11 cellular contexts compared by ENCODE assay signal in the genomic region with DNA sequence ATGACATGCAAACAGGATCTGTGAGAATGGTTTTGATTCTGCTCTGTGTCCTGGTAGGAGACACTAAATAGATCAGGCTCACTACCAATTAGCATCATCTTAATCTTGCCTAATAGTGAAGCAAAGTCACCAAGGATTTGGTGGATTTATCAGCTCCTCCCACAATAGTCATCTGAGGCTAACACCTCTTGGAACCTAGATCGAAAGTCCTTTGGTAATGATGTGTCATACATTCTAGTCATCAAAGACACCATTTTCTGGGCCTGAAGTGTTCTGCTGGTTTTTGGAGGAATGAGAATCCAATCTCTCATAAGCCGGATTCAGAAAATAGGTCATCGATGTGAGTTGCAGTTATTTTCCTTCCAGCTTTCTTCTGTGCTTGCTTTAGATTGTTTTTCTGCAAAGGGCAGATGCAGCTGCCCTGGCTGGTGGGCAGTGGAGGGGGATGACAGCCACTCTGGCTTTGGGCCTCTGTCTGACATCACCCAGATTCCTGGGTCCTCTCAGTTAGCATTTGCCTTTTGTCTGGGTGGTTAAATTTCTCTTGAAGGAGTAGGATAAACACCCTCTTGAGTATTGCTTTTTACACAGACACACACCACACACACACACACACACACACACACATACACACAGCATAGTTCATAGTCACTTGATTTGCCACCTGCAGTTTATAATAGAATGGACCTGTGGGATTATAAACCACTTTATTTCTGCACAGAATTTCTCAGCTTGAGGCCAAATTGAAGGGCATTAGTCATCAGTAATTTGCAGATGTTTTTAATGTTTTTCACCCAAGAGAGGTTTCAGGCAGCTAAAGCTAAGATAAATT. TPM values are rescaled to one million over a fixed set of nuclear protein-coding genes. Genes with fewer than 3 reads are reported as not detected.
A peak's percentile ranks its signal among the peaks of the same experiment; 100 is the strongest.
DNase-seq lines count a peak whose midpoint lies in the region; ATAC-seq, FAIRE-seq and TF ChIP-seq lines count a peak whose summit lies in the region.
"Had no signal": no experiment of that assay in that cellular context is flagged by ENCODE, and none has a peak within 500 bp of the region (broad histone marks: within the 10 kb centered on the region; RNA-seq: fewer than 3 reads in every experiment).

A gene with protein sequence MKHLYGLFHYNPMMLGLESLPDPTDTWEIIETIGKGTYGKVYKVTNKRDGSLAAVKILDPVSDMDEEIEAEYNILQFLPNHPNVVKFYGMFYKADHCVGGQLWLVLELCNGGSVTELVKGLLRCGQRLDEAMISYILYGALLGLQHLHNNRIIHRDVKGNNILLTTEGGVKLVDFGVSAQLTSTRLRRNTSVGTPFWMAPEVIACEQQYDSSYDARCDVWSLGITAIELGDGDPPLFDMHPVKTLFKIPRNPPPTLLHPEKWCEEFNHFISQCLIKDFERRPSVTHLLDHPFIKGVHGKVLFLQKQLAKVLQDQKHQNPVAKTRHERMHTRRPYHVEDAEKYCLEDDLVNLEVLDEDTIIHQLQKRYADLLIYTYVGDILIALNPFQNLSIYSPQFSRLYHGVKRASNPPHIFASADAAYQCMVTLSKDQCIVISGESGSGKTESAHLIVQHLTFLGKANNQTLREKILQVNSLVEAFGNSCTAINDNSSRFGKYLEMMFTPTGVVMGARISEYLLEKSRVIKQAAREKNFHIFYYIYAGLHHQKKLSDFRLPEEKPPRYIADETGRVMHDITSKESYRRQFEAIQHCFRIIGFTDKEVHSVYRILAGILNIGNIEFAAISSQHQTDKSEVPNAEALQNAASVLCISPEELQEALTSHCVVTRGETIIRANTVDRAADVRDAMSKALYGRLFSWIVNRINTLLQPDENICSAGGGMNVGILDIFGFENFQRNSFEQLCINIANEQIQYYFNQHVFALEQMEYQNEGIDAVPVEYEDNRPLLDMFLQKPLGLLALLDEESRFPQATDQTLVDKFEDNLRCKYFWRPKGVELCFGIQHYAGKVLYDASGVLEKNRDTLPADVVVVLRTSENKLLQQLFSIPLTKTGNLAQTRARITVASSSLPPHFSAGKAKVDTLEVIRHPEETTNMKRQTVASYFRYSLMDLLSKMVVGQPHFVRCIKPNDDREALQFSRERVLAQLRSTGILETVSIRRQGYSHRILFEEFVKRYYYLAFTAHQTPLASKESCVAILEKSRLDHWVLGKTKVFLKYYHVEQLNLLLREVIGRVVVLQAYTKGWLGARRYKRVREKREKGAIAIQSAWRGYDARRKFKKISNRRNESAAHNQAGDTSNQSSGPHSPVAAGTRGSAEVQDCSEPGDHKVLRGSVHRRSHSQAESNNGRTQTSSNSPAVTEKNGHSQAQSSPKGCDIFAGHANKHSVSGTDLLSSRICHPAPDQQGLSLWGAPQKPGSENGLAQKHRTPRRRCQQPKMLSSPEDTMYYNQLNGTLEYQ (N-terminal part only) (plus strand): TSS at position 198 of the 832 bp plus-strand sequence. CDS start 141 bp downstream, at position 339.

- H2AFZ ChIP-seq in PC-9, result no peak within 1 kb of the TSS

- TF ChIP-seq CTCF in mesothelial cell of epicardium (IDR thresholded peaks at IDR 0.05; ENCODE audit: unreplicated experiment), result no peak
- TF ChIP-seq CTCF in PC-9 (conservative IDR thresholded peaks at IDR 0.05), result no peak

- H3K36me3 Mint-ChIP-seq in mesothelial cell of epicardium, result no peaks in the 10 kb centered on the region
- H3K36me3 Mint-ChIP-seq: activated naive CD4-positive, alpha-beta T cell treated with anti-CD3 and anti-CD28 coated beads, Interleukin-2, amount 50 U/mL, for 24 hours had no signal

- peak; percentile 43 for DNase-seq in adipocyte (ENCODE audit: low read depth)
- no peak for DNase-seq in mesothelial cell of epicardium (ENCODE audit: low spot score in 2 of 2, unreplicated experiment in 2 of 2)
- DNase-seq in SK-N-DZ (ENCODE audit: low spot score), result no peak
- DNase-seq in RCC 7860 (ENCODE audit: low spot score), result no peak
- no peak for DNase-seq in PC-9
- DNase-seq: upper lobe of left lung had no signal

- no peak within 1 kb of the TSS for H3K27ac ChIP-seq in PC-9
- H3K27ac ChIP-seq: neutrophil, upper lobe of left lung had no signal

- no peaks in the 10 kb centered on the region for H3K36me3 ChIP-seq in adipocyte (ENCODE audit: control insufficient read depth, insufficient read depth, low read length, severe bottlenecking)
- no peaks in the 10 kb centered on the region for H3K36me3 ChIP-seq in PC-9 (ENCODE audit: low read depth)
- H3K36me3 ChIP-seq: neutrophil, upper lobe of left lung had no signal

- no peaks in the 10 kb centered on the region for H3K9me3 ChIP-seq in adipocyte (ENCODE audit: control insufficient read depth, low read length)
- H3K9me3 ChIP-seq in PC-9 (ENCODE audit: insufficient read depth, low read depth), result no peaks in the 10 kb centered on the region
- H3K9me3 ChIP-seq: neutrophil, upper lobe of left lung had no signal

- no peaks in the 10 kb centered on the region for H3K27me3 Mint-ChIP-seq in mesothelial cell of epicardium (ENCODE audit: low read depth)
- H3K27me3 Mint-ChIP-seq: activated naive CD4-positive, alpha-beta T cell treated with anti-CD3 and anti-CD28 coated beads, Interleukin-2, amount 50 U/mL, for 24 hours had no signal

- H3K27me3 ChIP-seq in adipocyte (replicated peaks; ENCODE audit: control insufficient read depth, insufficient read depth, low read length) (no peaks in the 10 kb centered on the region), PC-9 (ENCODE audit: insufficient read depth, low read depth) (no peaks in the 10 kb centered on the region)
- H3K27me3 ChIP-seq: neutrophil, upper lobe of left lung had no signal

- no peak for FAIRE-seq in RCC 7860 (lab: Jason Lieb, UNC)

- peak within 1 kb of the TSS; percentile 72 for H3K27ac Mint-ChIP-seq in mesothelial cell of epicardium
- H3K27ac Mint-ChIP-seq: activated naive CD4-positive, alpha-beta T cell treated with anti-CD3 and anti-CD28 coated beads, Interleukin-2, amount 50 U/mL, for 24 hours had no signal

- H3K79me2 ChIP-seq in PC-9 (ENCODE audit: low read depth), result no peaks in the 10 kb centered on the region

- CTCF ChIA-PET in PC-9 (lab: Charles Lee), result no interaction called here

- no peaks in the 10 kb centered on the region for H4K20me1 ChIP-seq in PC-9 (ENCODE audit: insufficient read depth)

- ATAC-seq in HG02981 (IDR thresholded peaks at IDR 0.05; ENCODE audit: unreplicated experiment) (peak; percentile 43), GM19397 (IDR thresholded peaks at IDR 0.05; ENCODE audit: unreplicated experiment) (no peak)

- no peak within 1 kb of the TSS for H3K4me2 ChIP-seq in PC-9

- intact Hi-C loops in PC-9 (cut with micrococcal nuclease; ENCODE audit: unreplicated experiment), result no loop called here

- H3K4me3 ChIP-seq in GM08714 (ENCODE audit: low read length) (peak within 1 kb of the TSS; percentile 48; the same call in 1 of the 2 replicates), adipocyte (ENCODE audit: low read length) (no peak within 1 kb of the TSS), PC-9 (no peak within 1 kb of the TSS)
- H3K4me3 ChIP-seq: upper lobe of left lung had no signal

- no TSS peak for BruUV-seq in PC-9 (replicated peaks; lab: Mats Ljungman, UMichigan)

- H3K4me1 Mint-ChIP-seq in mesothelial cell of epicardium, result peaks cover 57% of the 10 kb centered on the region
- H3K4me1 Mint-ChIP-seq: activated naive CD4-positive, alpha-beta T cell treated with anti-CD3 and anti-CD28 coated beads, Interleukin-2, amount 50 U/mL, for 24 hours had no signal

- H3K4me1 ChIP-seq in adipocyte (ENCODE audit: control insufficient read depth, insufficient read depth, low read length), result peaks cover 17% of the 10 kb centered on the region
- H3K4me1 ChIP-seq in PC-9 (replicated peaks; ENCODE audit: insufficient read depth), result peaks cover 28% of the 10 kb centered on the region
- H3K4me1 ChIP-seq: upper lobe of left lung had no signal

- POLR2A ChIA-PET in PC-9 (lab: Charles Lee; ENCODE audit: unreplicated experiment), result no interaction called here

- H3F3A ChIP-seq in PC-9 (ENCODE audit: insufficient read depth, low read depth), result peaks cover 4% of the 10 kb centered on the region; the same call in 1 of the 2 replicates

- no peak within 1 kb of the TSS for H3K4me3 Mint-ChIP-seq in mesothelial cell of epicardium
- H3K4me3 Mint-ChIP-seq: activated naive CD4-positive, alpha-beta T cell treated with anti-CD3 and anti-CD28 coated beads, Interleukin-2, amount 50 U/mL, for 24 hours had no signal

- no peaks in the 10 kb centered on the region for H3K9me3 Mint-ChIP-seq in mesothelial cell of epicardium
- H3K9me3 Mint-ChIP-seq: activated naive CD4-positive, alpha-beta T cell treated with anti-CD3 and anti-CD28 coated beads, Interleukin-2, amount 50 U/mL, for 24 hours had no signal

- H3K9me2 ChIP-seq in PC-9 (ENCODE audit: insufficient read depth), result no peaks in the 10 kb centered on the region

- no peak within 1 kb of the TSS for H3K9ac ChIP-seq in adipocyte (ENCODE audit: low read length)

RNA-seq across cellular contexts. Expression of the gene that starts here (rescaled TPM):
- 8.9 to 9.1 TPM (median 9.1 TPM) in 3 replicates for total RNA-seq in mesothelial cell of epicardium
- not detected in 2 replicates for polyA plus RNA-seq in SK-N-DZ (2014; cell fraction: cytosol; rRNA removed)
- polyA plus RNA-seq in SK-N-DZ (2014; cell fraction: nucleus; rRNA removed), result not detected in 2 replicates
- 5.3 and 6.7 TPM in 2 replicates for total RNA-seq in PC-9 (2021)
